ENCODE assay signal across 25 cellular contexts in the genomic region with DNA sequence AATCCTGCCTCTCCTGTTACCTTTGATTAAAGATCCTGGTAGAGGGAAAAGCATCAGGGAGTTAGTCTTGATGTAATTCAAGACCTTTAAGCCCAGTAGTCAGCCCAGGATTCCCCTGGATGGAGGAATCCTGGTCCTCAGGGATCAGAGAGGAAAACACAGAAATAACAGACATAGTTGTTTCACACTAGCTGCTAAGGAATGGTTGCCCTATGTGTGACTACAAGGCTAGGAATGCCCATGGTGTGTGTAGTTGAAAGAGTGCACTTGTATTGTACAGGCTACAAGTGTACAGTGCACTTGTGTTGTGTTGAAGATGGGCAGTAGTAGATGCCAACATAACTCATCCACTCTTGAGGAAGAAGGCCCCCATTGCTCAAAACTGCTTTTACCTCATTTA.
DNase-seq lines count a peak whose midpoint lies in the region; ATAC-seq, FAIRE-seq and TF ChIP-seq lines count a peak whose summit lies in the region.
"Had no signal": no experiment of that assay in that cellular context is flagged by ENCODE, and none has a peak within 500 bp of the region (broad histone marks: within the 10 kb centered on the region; RNA-seq: fewer than 3 reads in every experiment).

No MANE protein-coding gene starts in this region.

- FAIRE-seq in bronchial epithelial cell (lab: Jason Lieb, UNC), result no peak
- FAIRE-seq: K562 had no signal

- peaks cover 1% of the 10 kb centered on the region for H3K27me3 Mint-ChIP-seq in endothelial cell (ENCODE audit: unreplicated experiment)
- H3K27me3 Mint-ChIP-seq: brain had no signal

- H3K36me3 ChIP-seq in bronchial epithelial cell (ENCODE audit: control insufficient read depth, insufficient read depth, low read length), result no peaks in the 10 kb centered on the region
- H3K36me3 ChIP-seq: heart left ventricle, prostate gland, uterus had no signal

- CTCF ChIA-PET in AG04449 (lab: Yijun Ruan, JAX), result interaction anchor here (2.4 to 2.5 kb wide), 2 partner anchors 10 to 15 kb away, joined by 4 to 11 read pairs; no protein-coding TSS in a partner anchor

- no peaks in the 10 kb centered on the region for H3K9me3 Mint-ChIP-seq in endothelial cell (ENCODE audit: unreplicated experiment)

- no peak overlapping the region for H3K27ac ChIP-seq in foreskin keratinocyte
- H3K27ac ChIP-seq: epithelial cell of prostate, heart left ventricle, HL-60, prostate gland, uterus had no signal

- H3K4me3 ChIP-seq in AG04449 (ENCODE audit: low read depth, low read length) (no peak overlapping the region), bronchial epithelial cell (ENCODE audit: low read depth, low read length) (no peak overlapping the region)
- H3K4me3 ChIP-seq: heart left ventricle, K562, prostate gland, uterus had no signal

- peak; percentile 42 for ATAC-seq in foreskin keratinocyte
- ATAC-seq in GM21576 (IDR thresholded peaks at IDR 0.05; ENCODE audit: unreplicated experiment), result no peak
- ATAC-seq: activated CD4-positive, CD25-positive, alpha-beta regulatory T cell treated with anti-CD3 and anti-CD28 coated beads, Interleukin-2, amount 50 U/mL, for 24 hours; activated T-cell treated with anti-CD3 and anti-CD28 coated beads, Interleukin-2, amount 50 U/mL, for 4 hours; heart left ventricle; K562 had no signal

- H3K36me3 Mint-ChIP-seq in endothelial cell (ENCODE audit: low read depth, unreplicated experiment), result no peaks in the 10 kb centered on the region
- H3K36me3 Mint-ChIP-seq: brain had no signal

- H3K27ac Mint-ChIP-seq in endothelial cell (ENCODE audit: unreplicated experiment), result no peak overlapping the region
- H3K27ac Mint-ChIP-seq: activated naive CD4-positive, alpha-beta T cell treated with anti-CD3 and anti-CD28 coated beads for 36 hours; brain; nephron progenitor cell had no signal

- POLR2A ChIA-PET in AG04449 (lab: Yijun Ruan, JAX), result no interaction called here

- peak; percentile 46 for DNase-seq in AG04449 (ENCODE audit: low read depth, low spot score)
- peak; percentile 39 for DNase-seq in HS-27A (ENCODE audit: low read depth)
- DNase-seq in bronchial epithelial cell (ENCODE audit: low read depth), result peak; percentile 41
- peak; percentile 14 to 59 for DNase-seq in foreskin keratinocyte
- DNase-seq in endothelial cell (ENCODE audit: low spot score), result no peak
- no peak for DNase-seq in retina
- DNase-seq in MV-4-11 (lab: John Stamatoyannopoulos, UW), result no peak
- DNase-seq: 8988T; activated naive CD4-positive, alpha-beta T cell treated with anti-CD3 and anti-CD28 coated beads for 36 hours; activated T-cell treated with anti-CD3 and anti-CD28 coated beads, Interleukin-2, amount 50 U/mL, for 4 hours; cortex of kidney; heart left ventricle; NCI-H2081; NCI-H510A; nephron progenitor cell; RPMI8226; substantia nigra; uterus had no signal

- no peak overlapping the region for H3K4me3 Mint-ChIP-seq in endothelial cell (ENCODE audit: unreplicated experiment)
- H3K4me3 Mint-ChIP-seq: activated naive CD4-positive, alpha-beta T cell treated with anti-CD3 and anti-CD28 coated beads for 36 hours; activated T-cell treated with anti-CD3 and anti-CD28 coated beads, Interleukin-2, amount 50 U/mL, for 4 hours; brain; nephron progenitor cell had no signal

- TF ChIP-seq CTCF in AG04449 (IDR thresholded peaks at IDR 0.05; ENCODE audit: insufficient read depth, low read length, missing control alignments), result no peak
- no peak for TF ChIP-seq CTCF in bronchial epithelial cell (IDR thresholded peaks at IDR 0.05; ENCODE audit: insufficient read depth, low read length, severe bottlenecking)
- no peak for TF ChIP-seq CTCF in foreskin keratinocyte (conservative IDR thresholded peaks at IDR 0.05)
- no peak for TF ChIP-seq CTCF in endothelial cell (IDR thresholded peaks at IDR 0.05; ENCODE audit: unreplicated experiment)

- no peaks in the 10 kb centered on the region for H3K27me3 ChIP-seq in bronchial epithelial cell (ENCODE audit: control insufficient read depth, insufficient read depth, low read length)
- H3K27me3 ChIP-seq in foreskin keratinocyte, result no peaks in the 10 kb centered on the region
- H3K27me3 ChIP-seq: heart left ventricle, uterus had no signal

- no peaks in the 10 kb centered on the region for H3K4me1 ChIP-seq in foreskin keratinocyte
- H3K4me1 ChIP-seq: heart left ventricle, prostate gland, uterus had no signal

- H3K4me1 Mint-ChIP-seq in endothelial cell (ENCODE audit: unreplicated experiment), result no peaks in the 10 kb centered on the region
- H3K4me1 Mint-ChIP-seq: brain, nephron progenitor cell had no signal

Comparison
In these comparisons a context has a peak if more than half of its experiments do, and no peak if none do; other contexts are left out.
1. DNase-seq: peak in AG04449 (single experiment), HS-27A (single experiment), bronchial epithelial cell (single experiment) and foreskin keratinocyte (2 of 2); none in endothelial cell (single experiment), retina (single experiment) and MV-4-11 (single experiment).